8 cellular contexts compared by ENCODE assay signal in genomic region chr1:235128453-235129328, GRCh38. TPM values are rescaled to one million over a fixed set of nuclear protein-coding genes. Genes with fewer than 3 reads are reported as not detected.
DNase-seq lines count a peak whose midpoint lies in the region; ATAC-seq and TF ChIP-seq lines count a peak whose summit lies in the region.

TOMM20 (minus strand) TSS chr1:235128837; CDS start chr1:235128715, 122 bp downstream.

- WGBS in liver: 1% methylated on average over 67 of the region's 67 CpGs

- peaks cover 2 to 17% (median 11%) of the 10 kb centered on the region in 4 donors for H3K4me1 ChIP-seq in liver (ENCODE audit: control insufficient read depth in 4 of 4, insufficient read depth in 4 of 4, low read length in 3 of 4)

- DNase-seq in NCI-H748 treated with DMSO at 0.1 percent for 48 hours (lab: John Stamatoyannopoulos, UW): peak; percentile 75
- peak; percentile 80 to 95 for DNase-seq in activated CD4-positive, alpha-beta T cell treated with anti-CD3 and anti-CD28 coated beads, Interleukin-2, amount 50 U/mL, for 24 hours (ENCODE audit: low read depth in 1 of 2, low spot score in 1 of 2)
- peak; percentile 99 for DNase-seq in dermis blood vessel endothelial cell
- peak; percentile 94 for DNase-seq in stimulated activated CD4-positive, alpha-beta T cell treated with anti-CD3 and anti-CD28 coated beads, Interleukin-4, amount 100 ng/mL, for 24 hours

- H3K9ac ChIP-seq in liver (ENCODE audit: low read depth in 1 of 2, low read length in 2 of 2): peak within 1 kb of the TSS; percentile 94 to 96

- no peaks in the 10 kb centered on the region for H3K27me3 ChIP-seq in liver (ENCODE audit: control insufficient read depth in 4 of 4, insufficient read depth in 4 of 4, low read length in 3 of 4)

- TF ChIP-seq CTCF in C4-2B (conservative IDR thresholded peaks at IDR 0.05) (no peak), liver (IDR thresholded peaks at IDR 0.05; ENCODE audit: low read depth, low read length, missing input control) (peak; percentile 8)

- no peaks in the 10 kb centered on the region for H3K9me3 ChIP-seq in liver (ENCODE audit: control insufficient read depth in 4 of 4, low read length in 3 of 4)

- H3K27ac ChIP-seq in C4-2B (peak within 1 kb of the TSS; percentile 99), liver (ENCODE audit: low read depth in 1 of 2, low read length in 2 of 2) (peak within 1 kb of the TSS; percentile 84 to 85)

- peak in 1 of 2 donors; percentile 28 for TF ChIP-seq RAD21 in liver (IDR thresholded peaks at IDR 0.05)

- H3K36me3 ChIP-seq in liver (ENCODE audit: control insufficient read depth in 4 of 4, insufficient read depth in 3 of 4, low read depth in 1 of 4, low read length in 3 of 4): peaks cover 0 to 8% (median under 1%) of the 10 kb centered on the region in 4 donors

- peak within 1 kb of the TSS; percentile 79 to 97 (median 96) for H3K4me3 ChIP-seq in liver (ENCODE audit: low read depth in 1 of 3, low read length in 3 of 3)

- peak; percentile 96 for ATAC-seq in GM19372 (IDR thresholded peaks at IDR 0.05; ENCODE audit: low read depth, unreplicated experiment)
- peak; percentile 89 for ATAC-seq in HG03558 (IDR thresholded peaks at IDR 0.05; ENCODE audit: extremely low read depth, unreplicated experiment)

TF ChIP-seq in liver, 16 proteins besides CTCF, POLR2A, EP300 and RAD21:
- TF ChIP-seq FOXA2 (IDR thresholded peaks at IDR 0.05) (no peak), HNF4A (conservative IDR thresholded peaks at IDR 0.05) (peak in 1 of 2 donors; percentile 24), TAF1 (conservative IDR thresholded peaks at IDR 0.05) (peak; percentile 66), SP1 (IDR thresholded peaks at IDR 0.05) (peak; percentile 57), GABPA (IDR thresholded peaks at IDR 0.05 in 1 of 2, conservative IDR thresholded peaks at IDR 0.05 in 1 of 2) (peak; percentile 73 to 94), HNF4G (IDR thresholded peaks at IDR 0.05) (no peak), RXRA (IDR thresholded peaks at IDR 0.05) (peak; percentile 57 to 65), JUND (IDR thresholded peaks at IDR 0.05) (no peak), MAX (IDR thresholded peaks at IDR 0.05) (peak; percentile 85), ATF3 (IDR thresholded peaks at IDR 0.05) (no peak), ZBTB33 (IDR thresholded peaks at IDR 0.05) (peak; percentile 86), YY1 (IDR thresholded peaks at IDR 0.05) (peak; percentile 92), NR2F2 (IDR thresholded peaks at IDR 0.05) (no peak), REST (IDR thresholded peaks at IDR 0.05) (no peak), FOXA1 (IDR thresholded peaks at IDR 0.05) (no peak), EGR1 (IDR thresholded peaks at IDR 0.05; ENCODE audit: low read depth in 2 of 2) (peak in 1 of 2 donors; percentile 86)

RNA-seq across cellular contexts. Expression of gene TOMM20, which starts in this region (rescaled TPM):
- 65.7 and 83.6 TPM in 2 replicates for total RNA-seq in dermis blood vessel endothelial cell
- 10 to 100 TPM; 34.9 to 43.3 TPM for total RNA-seq in liver
- polyA plus RNA-seq in liver: 10 to 100 TPM; 33.4 to 74.4 TPM

Comparison
In these comparisons a context has a peak if more than half of its experiments do, and no peak if none do; other contexts are left out.
1. Peak in every context shown above with its lines: DNase-seq, ATAC-seq, H3K4me3 ChIP-seq and H3K27ac ChIP-seq.